Comparison of ENCODE assay signal across 14 cellular contexts in genomic region chr6:79928478-79928998, GRCh38. TPM values are rescaled to one million over a fixed set of nuclear protein-coding genes. Genes with fewer than 3 reads are reported as not detected.
DNase-seq lines count a peak whose midpoint lies in the region; ATAC-seq, FAIRE-seq and TF ChIP-seq lines count a peak whose summit lies in the region.
"Had no signal": no experiment of that assay in that cellular context is flagged by ENCODE, and none has a peak within 500 bp of the region (broad histone marks: within the 10 kb centered on the region; RNA-seq: fewer than 3 reads in every experiment).

No MANE protein-coding gene starts in this region.

- H3K9me1 ChIP-seq in K562 (ENCODE audit: control insufficient read depth, insufficient read depth, low read length): no peaks in the 10 kb centered on the region

- TF ChIP-seq CTCF in C4-2B (conservative IDR thresholded peaks at IDR 0.05) (peak; percentile 18), DND-41 (IDR thresholded peaks at IDR 0.05; ENCODE audit: borderline replicate concordance, extremely low read depth, low read length, poor library complexity, severe bottlenecking) (no peak), OCI-LY3 (IDR thresholded peaks at IDR 0.05; ENCODE audit: low read depth, low read length) (no peak), K562 (IDR thresholded peaks at IDR 0.05 in 2 of 3, conservative IDR thresholded peaks at IDR 0.05 in 1 of 3; ENCODE audit: insufficient read depth in 2 of 3, low read depth in 1 of 3, low read length in 3 of 3) (no peak; a peak in 1 of 6 replicates), omental fat pad (IDR thresholded peaks at IDR 0.05) (no peak)

- 0% methylated on average over 1 of the region's 1 CpG for WGBS in K562 (ENCODE audit: insufficient coverage, low coverage, missing lambda C conversion rate)

- POLR2A ChIA-PET in K562 (lab: Yijun Ruan, JAX): no interaction called here

- H3K27ac ChIP-seq in C4-2B (no peak overlapping the region), DND-41 (ENCODE audit: low read length) (peak overlapping the region; percentile 42; the same call in 1 of the 2 replicates), OCI-LY3 (ENCODE audit: low read length) (no peak overlapping the region), K562 (ENCODE audit: extremely low read depth, low read depth, low read length) (no peak overlapping the region)

- H3K9me3 ChIP-seq in DND-41 (ENCODE audit: insufficient read depth, low read length, severe bottlenecking): no peaks in the 10 kb centered on the region
- H3K9me3 ChIP-seq in OCI-LY3 (ENCODE audit: insufficient read depth, low read length): no peaks in the 10 kb centered on the region
- no peaks in the 10 kb centered on the region for H3K9me3 ChIP-seq in K562 (replicated peaks; ENCODE audit: control insufficient read depth, insufficient read depth, low read depth, low read length)

- intact Hi-C loops in K562 (cut with micrococcal nuclease): no loop called here

- H4K20me1 ChIP-seq in DND-41 (ENCODE audit: insufficient read depth, low read length) (peaks cover 18% of the 10 kb centered on the region), OCI-LY3 (ENCODE audit: insufficient read depth, low read length) (no peaks in the 10 kb centered on the region), K562 (replicated peaks; ENCODE audit: control insufficient read depth, insufficient read depth, low read length) (no peaks in the 10 kb centered on the region)

- no peak for TF ChIP-seq POLR2A in K562 (conservative IDR thresholded peaks at IDR 0.05)

- H3K9ac ChIP-seq in DND-41 (ENCODE audit: low read depth, low read length) (no peak overlapping the region), OCI-LY3 (ENCODE audit: low read length) (no peak overlapping the region), K562 (ENCODE audit: insufficient read depth in 1 of 2, low read depth in 2 of 2, low read length in 2 of 2) (no peak overlapping the region)

- H3K36me3 ChIP-seq in DND-41 (ENCODE audit: insufficient read depth, low read length) (peaks cover 38% of the 10 kb centered on the region), OCI-LY3 (replicated peaks; ENCODE audit: low read depth, low read length) (no peaks in the 10 kb centered on the region), K562 (ENCODE audit: control insufficient read depth, insufficient read depth, low read length) (no peaks in the 10 kb centered on the region)

- CTCF ChIA-PET in K562 (lab: Yijun Ruan, JAX; ENCODE audit: low intra/inter-chr PET ratio): no interaction called here

- ATAC-seq in DND-41 (ENCODE audit: insufficient read depth, low read depth) (peak; percentile 76), K562 (peak; percentile 52; the same call in 1 of the 3 replicates), omental fat pad (ENCODE audit: low FRiP score) (no peak)

- in situ Hi-C loops in K562 (cut with MboI): no loop called here

- TF ChIP-seq RAD21 in K562 (CRISPR knock-in tag; conservative IDR thresholded peaks at IDR 0.05 in 1 of 2, IDR thresholded peaks at IDR 0.05 in 1 of 2): no peak

- no TSS peak for BruUV-seq in K562 (replicated peaks; lab: Mats Ljungman, UMichigan)

- H2AFZ ChIP-seq in DND-41 (ENCODE audit: low read depth, low read length) (no peak overlapping the region), OCI-LY3 (ENCODE audit: low read depth, low read length) (0 out of 2 replicates have a peak overlapping the region, but pooled peaks have one; percentile 34), K562 (ENCODE audit: low read depth, low read length) (no peak overlapping the region)

- H3K27me3 ChIP-seq in DND-41 (ENCODE audit: insufficient read depth, low read length, poor library complexity) (no peaks in the 10 kb centered on the region), OCI-LY3 (ENCODE audit: low read depth, low read length) (no peaks in the 10 kb centered on the region), K562 (ENCODE audit: control insufficient read depth in 2 of 2, insufficient read depth in 2 of 2, low read length in 2 of 2) (no peaks in the 10 kb centered on the region)

- H3K4me3 ChIP-seq in DND-41 (ENCODE audit: low read depth in 1 of 2, low read length in 2 of 2) (no peak overlapping the region), OCI-LY3 (ENCODE audit: low read length) (no peak overlapping the region), K562 (no peak overlapping the region)

- TF ChIP-seq EP300 in K562 (IDR thresholded peaks at IDR 0.05; ENCODE audit: low read length): no peak

- peaks cover 41% of the 10 kb centered on the region for H3K4me1 ChIP-seq in DND-41 (ENCODE audit: insufficient read depth, low read length)
- no peaks in the 10 kb centered on the region for H3K4me1 ChIP-seq in OCI-LY3 (ENCODE audit: low read length)
- H3K4me1 ChIP-seq in K562 (replicated peaks in 1 of 2; ENCODE audit: control insufficient read depth in 2 of 2, insufficient read depth in 2 of 2, low read length in 2 of 2): no peaks in the 10 kb centered on the region

- DNase-seq in DND-41 (no peak), K562 (ENCODE audit: extremely low read depth in 1 of 4, low spot score in 3 of 4) (no peak), NCI-H2196 treated with DMSO at 0.1 percent for 48 hours (lab: John Stamatoyannopoulos, UW; ENCODE audit: unreplicated experiment) (no peak), NCI-H1092 treated with DMSO at 0.1 percent for 48 hours (lab: John Stamatoyannopoulos, UW) (no peak), omental fat pad (ENCODE audit: low spot score) (no peak)
- DNase-seq: DMS 273 treated with DMSO at 0.1 percent for 48 hours, NCI-H1436 treated with DMSO at 0.1 percent for 48 hours, NCI-H2107, NCI-H774, SHP77 had no signal

- FAIRE-seq in K562 (lab: Jason Lieb, UNC): no peak
- FAIRE-seq: H54, RCC 7860 had no signal

- H3K79me2 ChIP-seq in DND-41 (ENCODE audit: insufficient read depth, low read length) (peaks cover 73% of the 10 kb centered on the region), OCI-LY3 (ENCODE audit: low read length) (no peaks in the 10 kb centered on the region), K562 (ENCODE audit: control insufficient read depth, insufficient read depth, low read length) (no peaks in the 10 kb centered on the region)

- H3K4me2 ChIP-seq in DND-41 (ENCODE audit: insufficient read depth, low read length): peak overlapping the region; percentile 16; the same call in 1 of the 2 replicates
- H3K4me2 ChIP-seq in OCI-LY3 (ENCODE audit: low read length): no peak overlapping the region
- H3K4me2 ChIP-seq in K562 (ENCODE audit: insufficient read depth, low read length): no peak overlapping the region

TF ChIP-seq in K562, 482 proteins besides CTCF, POLR2A, EP300 and RAD21:
- TF ChIP-seq ZNF384 (IDR thresholded peaks at IDR 0.05; ENCODE audit: low read depth, low read length) (peak; percentile 50; the same call in 1 of the 2 replicates), ELF4 (CRISPR knock-in tag; IDR thresholded peaks at IDR 0.05) (no peak), ZNF3 (CRISPR knock-in tag; IDR thresholded peaks at IDR 0.05) (no peak), CEBPB (tag; IDR thresholded peaks at IDR 0.05) (no peak), MECOM (CRISPR knock-in tag; IDR thresholded peaks at IDR 0.05) (no peak), AFF4 (CRISPR knock-in tag; IDR thresholded peaks at IDR 0.05) (no peak)

RNA-seq across cellular contexts. Expression of gene ELOVL4, which starts 18.8 kb away (rescaled TPM):
- total RNA-seq in K562 (2011; cell fraction: chromatin; rRNA removed; ENCODE audit: low replicate concordance): not detected in 2 replicates
- not detected in 2 replicates for total RNA-seq in K562 (2011; cell fraction: nucleolus; rRNA removed)
- total RNA-seq in K562 (2011; cell fraction: nucleoplasm; rRNA removed): not detected in 2 replicates
- not detected in 2 replicates for total RNA-seq in K562 (2014; rRNA removed)
- not detected in 2 replicates for total RNA-seq in K562 (2014; rRNA removed; fragmentation: Illumina TruSeq; extraction: Trizol)
- total RNA-seq in K562 (2015; rRNA removed; fragmentation: Illumina TruSeq; extraction: Trizol): not detected in 2 replicates
- total RNA-seq in K562 (2021): not detected in 2 replicates
- not detected in 2 replicates for polyA plus RNA-seq in K562 (2011; rRNA removed)
- not detected in 2 replicates for polyA plus RNA-seq in K562 (2011; cell fraction: cytosol; rRNA removed)
- not detected in 2 replicates for polyA plus RNA-seq in K562 (2011; cell fraction: nucleus; rRNA removed)
- not detected in 2 replicates for polyA plus RNA-seq in K562 (2012)
- not detected in 2 replicates for polyA plus RNA-seq in K562 (2014; fragmentation: Illumina TruSeq; extraction: Trizol)
- polyA plus RNA-seq in K562 (2014; fragmentation: Nextera tagmentation; extraction: Ambion mirVana): not detected
- polyA plus RNA-seq in K562 (2014; rRNA removed): not detected in 2 replicates
- polyA minus RNA-seq in K562 (2011; rRNA and poly(A)+ RNA removed): not detected in 2 replicates
- not detected in 2 replicates for polyA minus RNA-seq in K562 (2011; cell fraction: cytosol; rRNA and poly(A)+ RNA removed)
- polyA minus RNA-seq in K562 (2011; cell fraction: nucleus; rRNA and poly(A)+ RNA removed): not detected in 2 replicates
- under 1 TPM; 0.19 to 0.95 (median 0.37) TPM for total RNA-seq in omental fat pad
